ENCODE assay signal across 2 cellular contexts in genomic region chrX:119760026-119760902, GRCh38.
TF ChIP-seq lines count a peak whose summit lies in the region.

No MANE protein-coding gene starts in this region.

TF ChIP-seq in SK-N-SH, 30 proteins besides CTCF, POLR2A, EP300 and RAD21 (continued from another document):
- TF ChIP-seq, protein P1, sequence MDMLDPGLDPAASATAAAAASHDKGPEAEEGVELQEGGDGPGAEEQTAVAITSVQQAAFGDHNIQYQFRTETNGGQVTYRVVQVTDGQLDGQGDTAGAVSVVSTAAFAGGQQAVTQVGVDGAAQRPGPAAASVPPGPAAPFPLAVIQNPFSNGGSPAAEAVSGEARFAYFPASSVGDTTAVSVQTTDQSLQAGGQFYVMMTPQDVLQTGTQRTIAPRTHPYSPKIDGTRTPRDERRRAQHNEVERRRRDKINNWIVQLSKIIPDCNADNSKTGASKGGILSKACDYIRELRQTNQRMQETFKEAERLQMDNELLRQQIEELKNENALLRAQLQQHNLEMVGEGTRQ (IDR thresholded peaks at IDR 0.05; ENCODE audit: borderline replicate concordance, low read depth, low read length), result no peak
- TF ChIP-seq MXI1 (IDR thresholded peaks at IDR 0.05; ENCODE audit: low read depth, low read length), result no peak
- TF ChIP-seq REST (IDR thresholded peaks at IDR 0.05; ENCODE audit: low read depth, low read length), result no peak
- TF ChIP-seq TCF12 (IDR thresholded peaks at IDR 0.05), result no peak

TF ChIP-seq in SK-N-SH treated with all-trans-retinoic acid at 6 μM for 48 hours, 23 proteins besides CTCF, POLR2A, EP300 and RAD21 (continued from another document):
- TF ChIP-seq ZNF70 (CRISPR knock-in tag; IDR thresholded peaks at IDR 0.05) (no peak), RARB (CRISPR knock-in tag; IDR thresholded peaks at IDR 0.05) (no peak), SNAI2 (CRISPR knock-in tag; IDR thresholded peaks at IDR 0.05) (no peak), PATZ1 (CRISPR knock-in tag; IDR thresholded peaks at IDR 0.05; ENCODE audit: borderline replicate concordance) (no peak), ISL1 (CRISPR knock-in tag; IDR thresholded peaks at IDR 0.05) (no peak), ARNTL (CRISPR knock-in tag; IDR thresholded peaks at IDR 0.05; ENCODE audit: borderline replicate concordance, low read depth) (no peak), ESRRG (CRISPR knock-in tag; IDR thresholded peaks at IDR 0.05) (no peak), BACH2 (CRISPR knock-in tag; IDR thresholded peaks at IDR 0.05; ENCODE audit: borderline replicate concordance) (no peak), GLIS3 (CRISPR knock-in tag; IDR thresholded peaks at IDR 0.05) (no peak), ZC3H10 (CRISPR knock-in tag; IDR thresholded peaks at IDR 0.05) (no peak), ZFP3 (CRISPR knock-in tag; IDR thresholded peaks at IDR 0.05) (no peak), ZFP30 (CRISPR knock-in tag; IDR thresholded peaks at IDR 0.05) (no peak), ZNF8 (CRISPR knock-in tag; IDR thresholded peaks at IDR 0.05) (no peak), POU6F1 (CRISPR knock-in tag; IDR thresholded peaks at IDR 0.05; ENCODE audit: borderline replicate concordance, low read depth) (no peak), OSR1 (CRISPR knock-in tag; IDR thresholded peaks at IDR 0.05) (no peak), TCF4 (CRISPR knock-in tag; IDR thresholded peaks at IDR 0.05; ENCODE audit: borderline replicate concordance) (no peak), ZNF565 (CRISPR knock-in tag; conservative IDR thresholded peaks at IDR 0.05; ENCODE audit: low read depth) (no peak)
- TF ChIP-seq, protein P2, sequence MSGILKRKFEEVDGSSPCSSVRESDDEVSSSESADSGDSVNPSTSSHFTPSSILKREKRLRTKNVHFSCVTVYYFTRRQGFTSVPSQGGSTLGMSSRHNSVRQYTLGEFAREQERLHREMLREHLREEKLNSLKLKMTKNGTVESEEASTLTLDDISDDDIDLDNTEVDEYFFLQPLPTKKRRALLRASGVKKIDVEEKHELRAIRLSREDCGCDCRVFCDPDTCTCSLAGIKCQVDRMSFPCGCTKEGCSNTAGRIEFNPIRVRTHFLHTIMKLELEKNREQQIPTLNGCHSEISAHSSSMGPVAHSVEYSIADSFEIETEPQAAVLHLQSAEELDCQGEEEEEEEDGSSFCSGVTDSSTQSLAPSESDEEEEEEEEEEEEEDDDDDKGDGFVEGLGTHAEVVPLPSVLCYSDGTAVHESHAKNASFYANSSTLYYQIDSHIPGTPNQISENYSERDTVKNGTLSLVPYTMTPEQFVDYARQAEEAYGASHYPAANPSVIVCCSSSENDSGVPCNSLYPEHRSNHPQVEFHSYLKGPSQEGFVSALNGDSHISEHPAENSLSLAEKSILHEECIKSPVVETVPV (CRISPR knock-in tag; IDR thresholded peaks at IDR 0.05), result no peak
